Comparison of ENCODE assay signal across 31 cellular contexts in genomic region chr7:142280263-142280662, GRCh38. TPM values are rescaled to one million over a fixed set of nuclear protein-coding genes. Genes with fewer than 3 reads are reported as not detected.
"Had no signal": no experiment of that assay in that cellular context is flagged by ENCODE, and none has a peak within 500 bp of the region (broad histone marks: within the 10 kb centered on the region; RNA-seq: fewer than 3 reads in every experiment).

No MANE protein-coding gene starts in this region.

- H3K27ac Mint-ChIP-seq: activated B cell treated with CpG ODN at 0.5 μM for 24 hours; activated CD4-positive, alpha-beta memory T cell treated with anti-CD3 and anti-CD28 coated beads for 36 hours; activated naive CD4-positive, alpha-beta T cell treated with anti-CD3 and anti-CD28 coated beads, Interleukin-2, amount 50 U/mL, for 24 hours; activated naive CD8-positive, alpha-beta T cell treated with anti-CD3 and anti-CD28 coated beads, Interleukin-2, amount 10 ng/mL, durations not matched to agents 7 days and 5 days had no signal

- H3K4me3 Mint-ChIP-seq: activated B cell treated with CpG ODN at 0.5 μM for 24 hours; activated CD4-positive, alpha-beta memory T cell treated with anti-CD3 and anti-CD28 coated beads for 36 hours; activated naive CD4-positive, alpha-beta T cell treated with anti-CD3 and anti-CD28 coated beads, Interleukin-2, amount 50 U/mL, for 24 hours; activated naive CD8-positive, alpha-beta T cell treated with anti-CD3 and anti-CD28 coated beads, Interleukin-2, amount 10 ng/mL, durations not matched to agents 7 days and 5 days had no signal

- DNase-seq: activated B cell treated with CpG ODN at 0.5 μM for 24 hours; activated CD4-positive, alpha-beta memory T cell treated with anti-CD3 and anti-CD28 coated beads for 36 hours; activated CD4-positive, alpha-beta T cell treated with anti-CD3 and anti-CD28 coated beads for 4 hours; activated CD4-positive, alpha-beta T cell treated with anti-CD3 and anti-CD28 coated beads, Interleukin-2, amount 50 U/mL, for 1 hour; activated CD4-positive, CD25-positive, alpha-beta regulatory T cell treated with anti-CD3 and anti-CD28 coated beads, Interleukin-2, amount 50 U/mL, for 72 hours; activated CD8-positive, alpha-beta memory T cell treated with anti-CD3 and anti-CD28 coated beads, Interleukin-2, amount 50 U/mL, for 4 hours; activated effector memory CD4-positive, alpha-beta T cell treated with anti-CD3 and anti-CD28 coated beads, Interleukin-2, amount 50 U/mL, for 16 hours; activated naive CD4-positive, alpha-beta T cell treated with Interleukin-2 at 50 U/mL for 16 hours; activated naive CD8-positive, alpha-beta T cell treated with anti-CD3 and anti-CD28 coated beads, Interleukin-2, amount 10 ng/mL, durations not matched to agents 7 days and 5 days; activated T-cell treated with anti-CD3 and anti-CD28 coated beads for 4 hours; activated T-cell treated with anti-CD3 and anti-CD28 coated beads, Interleukin-2, amount 50 U/mL, for 48 hours; amygdala; MG63; NCI-H1048; NCI-H1105 treated with DMSO at 0.1 percent for 48 hours; NCI-H1436; NCI-H1694 treated with DMSO at 0.1 percent for 48 hours; NCI-H2029; NCI-H345; NCI-H748 treated with DMSO at 0.1 percent for 48 hours; NK-92 treated with Interleukin-12 subunit alpha and Interleukin-12 subunit beta, amount 100 ng/mL, for 24 hours; PC-3; Right ventricle myocardium superior; SW 1271; T-helper 1 cell; T-helper 9 cell had no signal

- H3K4me1 Mint-ChIP-seq: activated B cell treated with CpG ODN at 0.5 μM for 24 hours; activated naive CD8-positive, alpha-beta T cell treated with anti-CD3 and anti-CD28 coated beads, Interleukin-2, amount 10 ng/mL, durations not matched to agents 7 days and 5 days had no signal

- ATAC-seq: PC-3 had no signal

- H3K36me3 Mint-ChIP-seq: activated naive CD8-positive, alpha-beta T cell treated with anti-CD3 and anti-CD28 coated beads, Interleukin-2, amount 10 ng/mL, durations not matched to agents 7 days and 5 days had no signal

RNA-seq across cellular contexts. Expression of gene PRSS58, which starts 22.4 kb away (rescaled TPM):
- total RNA-seq: activated B cell treated with CpG ODN at 0.5 μM for 24 hours; activated CD4-positive, alpha-beta memory T cell treated with anti-CD3 and anti-CD28 coated beads for 36 hours; activated naive CD8-positive, alpha-beta T cell treated with anti-CD3 and anti-CD28 coated beads, Interleukin-2, amount 10 ng/mL, durations not matched to agents 7 days and 5 days; ascending aorta; cardiac septum; LHCN-M2; NCI-H460; PC-3; Right ventricle myocardium superior had no signal
